In genomic region chr12:8554451-8555195, GRCh38 we compare ENCODE assay signal across 1 cellular context.
TF ChIP-seq lines count a peak whose summit lies in the region.

No MANE protein-coding gene starts in this region.

TF ChIP-seq in IMR-90, 13 proteins besides CTCF, POLR2A, EP300 and RAD21:
- TF ChIP-seq MAFK (IDR thresholded peaks at IDR 0.05; ENCODE audit: low read depth, low read length) (peak; percentile 75), MAZ (IDR thresholded peaks at IDR 0.05; ENCODE audit: borderline replicate concordance, low read depth, low read length) (no peak), RFX5 (IDR thresholded peaks at IDR 0.05; ENCODE audit: low read depth, low read length) (no peak)
TF ChIP-seq in IMR-90: peak in this region for 1.
